ENCODE assay signal across 17 cellular contexts in the genomic region with DNA sequence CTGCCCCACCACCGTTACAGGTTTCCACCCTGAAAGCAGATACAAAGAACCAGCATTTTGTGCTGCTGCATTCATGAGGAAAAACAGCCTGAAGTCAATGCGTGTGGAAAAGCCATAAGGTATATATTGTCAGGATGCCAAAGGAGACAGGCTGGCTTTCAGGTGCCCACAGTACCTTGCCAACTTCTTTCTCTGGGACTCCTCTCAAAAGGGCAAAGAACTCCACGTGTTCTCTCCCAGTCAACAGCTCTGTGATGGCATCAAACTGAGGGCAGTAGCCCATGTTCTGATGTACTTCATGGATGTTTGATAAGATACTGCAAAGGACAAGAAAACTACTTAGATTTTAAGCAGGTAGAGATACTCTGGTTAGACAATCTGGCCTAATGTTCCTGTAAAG. TPM values are rescaled to one million over a fixed set of nuclear protein-coding genes. Genes with fewer than 3 reads are reported as not detected.
DNase-seq lines count a peak whose midpoint lies in the region; ATAC-seq, FAIRE-seq and TF ChIP-seq lines count a peak whose summit lies in the region.
"Had no signal": no experiment of that assay in that cellular context is flagged by ENCODE, and none has a peak within 500 bp of the region (broad histone marks: within the 10 kb centered on the region; RNA-seq: fewer than 3 reads in every experiment).

No MANE protein-coding gene starts in this region.

- H3K9me3 ChIP-seq in astrocyte (ENCODE audit: insufficient read depth, low read depth, low read length) (no peaks in the 10 kb centered on the region), lung (ENCODE audit: control insufficient read depth in 2 of 2, insufficient read depth in 1 of 2, low read length in 1 of 2) (no peaks in the 10 kb centered on the region)
- H3K9me3 ChIP-seq: BLaER1, Caco-2 had no signal

- peaks cover 69% of the 10 kb centered on the region for H3K36me3 ChIP-seq in astrocyte (ENCODE audit: insufficient read depth, low read length)
- peaks cover 21 to 51% of the 10 kb centered on the region in 2 donors for H3K36me3 ChIP-seq in lung (ENCODE audit: control insufficient read depth in 2 of 2, insufficient read depth in 2 of 2, low read length in 2 of 2)

- TF ChIP-seq CTCF in astrocyte (IDR thresholded peaks at IDR 0.05; ENCODE audit: insufficient read depth, low read depth, low read length), result no peak
- no peak for TF ChIP-seq CTCF in lung (IDR thresholded peaks at IDR 0.05; ENCODE audit: control extremely low read depth, extremely low read depth)

- H3K27me3 Mint-ChIP-seq in astrocyte (ENCODE audit: low read depth, unreplicated experiment), result no peaks in the 10 kb centered on the region

- H3K4me3 ChIP-seq in astrocyte (ENCODE audit: insufficient read depth, low read depth, low read length) (no peak overlapping the region), lung (no peak overlapping the region)
- H3K4me3 ChIP-seq: BLaER1, GM12878, GM23248 had no signal

- no peak overlapping the region for H2AFZ ChIP-seq in astrocyte (ENCODE audit: low read depth, low read length)
- H2AFZ ChIP-seq: GM23248 had no signal

- peaks cover 3% of the 10 kb centered on the region for H3K4me1 Mint-ChIP-seq in astrocyte (ENCODE audit: low read depth, unreplicated experiment)
- H3K4me1 Mint-ChIP-seq: CD8-positive, alpha-beta memory T cell had no signal

- peaks cover 40% of the 10 kb centered on the region for H3K36me3 Mint-ChIP-seq in astrocyte (ENCODE audit: low read depth, unreplicated experiment)

- DNase-seq in NCI-H2171 treated with DMSO at 0.1 percent for 48 hours (lab: John Stamatoyannopoulos, UW) (peak; percentile 32), NCI-H2171 (lab: John Stamatoyannopoulos, UW) (no peak), astrocyte (ENCODE audit: low read depth) (no peak), lung (ENCODE audit: low spot score) (peak; percentile 19), NCI-H1048 (lab: John Stamatoyannopoulos, UW) (no peak), activated gamma-delta T cell (lab: John Stamatoyannopoulos, UW) (no peak)
- no peak for DNase-seq in stimulated activated naive CD8-positive, alpha-beta T cell treated with anti-CD3 and anti-CD28 coated beads, Interleukin-15, Interleukin-2, amounts not matched to agents 100 U/mL and 50 U/mL, for 24 hours
- DNase-seq: 8988T; AML-193; Caco-2; CD8-positive, alpha-beta memory T cell; GM23248; H7; IMR-90 had no signal

- no peak for ATAC-seq in lung (ENCODE audit: insufficient read depth, low FRiP score)
- no peak for ATAC-seq in stimulated activated naive CD8-positive, alpha-beta T cell treated with anti-CD3 and anti-CD28 coated beads, Interleukin-15, Interleukin-2, amounts not matched to agents 100 U/mL and 50 U/mL, for 24 hours
- ATAC-seq: GM12878 had no signal

- no peak for FAIRE-seq in astrocyte (lab: Jason Lieb, UNC)
- FAIRE-seq: GM12878 had no signal

- H3K27ac Mint-ChIP-seq in astrocyte (ENCODE audit: unreplicated experiment), result peak overlapping the region; percentile 72

- H4K20me1 ChIP-seq in astrocyte (ENCODE audit: insufficient read depth, low read length), result peaks cover 5% of the 10 kb centered on the region

- H3K4me3 Mint-ChIP-seq in astrocyte (ENCODE audit: unreplicated experiment), result no peak overlapping the region
- H3K4me3 Mint-ChIP-seq: CD8-positive, alpha-beta memory T cell had no signal

- H3K27me3 ChIP-seq in astrocyte (ENCODE audit: insufficient read depth, low read length), result no peaks in the 10 kb centered on the region
- H3K27me3 ChIP-seq in lung (ENCODE audit: control insufficient read depth, insufficient read depth), result no peaks in the 10 kb centered on the region
- H3K27me3 ChIP-seq: BLaER1 had no signal

- H3K9me3 Mint-ChIP-seq in astrocyte (ENCODE audit: unreplicated experiment), result no peaks in the 10 kb centered on the region
- H3K9me3 Mint-ChIP-seq: CD8-positive, alpha-beta memory T cell had no signal

- no peak overlapping the region for H3K9ac ChIP-seq in astrocyte (ENCODE audit: low read length)
- H3K9ac ChIP-seq: BLaER1, GM23248 had no signal

- no peak overlapping the region for H3K4me2 ChIP-seq in astrocyte (ENCODE audit: low read length)
- H3K4me2 ChIP-seq: BLaER1 had no signal

- H3K79me2 ChIP-seq in astrocyte (ENCODE audit: insufficient read depth, low read length), result no peaks in the 10 kb centered on the region

- H3K4me1 ChIP-seq in astrocyte (ENCODE audit: insufficient read depth, low read length) (peaks cover 7% of the 10 kb centered on the region), lung (ENCODE audit: control insufficient read depth in 2 of 2, insufficient read depth in 2 of 2, low read length in 2 of 2) (no peaks in the 10 kb centered on the region)
- H3K4me1 ChIP-seq: Caco-2 had no signal

- no peak overlapping the region for H3K27ac ChIP-seq in astrocyte (ENCODE audit: low read depth, low read length)
- no peak overlapping the region for H3K27ac ChIP-seq in lung (ENCODE audit: low read depth in 1 of 2, low read length in 1 of 2)
- H3K27ac ChIP-seq: BLaER1, GM23248, HL-60 had no signal

- WGBS in lung, 2 donors, result 92 to 97% methylated on average over 3 of the region's 3 CpGs

RNA-seq across cellular contexts. Expression of gene NIPSNAP3B, which starts 24.3 kb away (rescaled TPM):
- 0.23 and 0.91 TPM in 2 replicates for total RNA-seq in astrocyte
- 1 to 10 TPM; 1.5 to 4.3 TPM for total RNA-seq in lung
- polyA plus RNA-seq in lung, result 1 to 10 TPM in 1 of 2 donors, under 1 TPM in 1; 0.85 to 1.5 TPM
- polyA plus RNA-seq: CD8-positive, alpha-beta memory T cell had no signal

RNA-seq across cellular contexts. Expression of gene NIPSNAP3A, which starts 40.8 kb away (rescaled TPM):
- total RNA-seq in astrocyte, result 25.9 and 28.2 TPM in 2 replicates
- total RNA-seq in lung, result 10 to 100 TPM; 20.1 to 49.5 TPM
- polyA plus RNA-seq in lung, result 10 to 100 TPM; 18.9 to 23.6 TPM

Comparison
In these comparisons a context has a peak if more than half of its experiments do, and no peak if none do; other contexts are left out.
1. DNase-seq: peak in NCI-H2171 treated with DMSO at 0.1 percent for 48 hours (single experiment) and lung (single experiment); none in NCI-H2171 (single experiment), astrocyte (single experiment), NCI-H1048 (single experiment), stimulated activated naive CD8-positive, alpha-beta T cell treated with anti-CD3 and anti-CD28 coated beads, Interleukin-15, Interleukin-2, amounts not matched to agents 100 U/mL and 50 U/mL, for 24 hours (single experiment) and activated gamma-delta T cell (single experiment).